32 cellular contexts compared by ENCODE assay signal in genomic region chr11:61545921-61546320, GRCh38. TPM values are rescaled to one million over a fixed set of nuclear protein-coding genes. Genes with fewer than 3 reads are reported as not detected.
"Had no signal": no experiment of that assay in that cellular context is flagged by ENCODE, and none has a peak within 500 bp of the region (broad histone marks: within the 10 kb centered on the region; RNA-seq: fewer than 3 reads in every experiment).

No MANE protein-coding gene starts in this region.

- H3K9me3 ChIP-seq: adrenal gland, body of pancreas, breast epithelium had no signal

- DNase-seq: activated B cell treated with CpG ODN at 0.5 μM for 24 hours; activated CD4-positive, alpha-beta memory T cell treated with anti-CD3 and anti-CD28 coated beads for 36 hours; activated CD4-positive, alpha-beta T cell treated with anti-CD3 and anti-CD28 coated beads for 4 hours; activated CD4-positive, alpha-beta T cell treated with anti-CD3 and anti-CD28 coated beads, Interleukin-2, amount 10 ng/mL, durations not matched to agents 24 days and 14 days; activated CD4-positive, alpha-beta T cell treated with anti-CD3 and anti-CD28 coated beads, Interleukin-2, amount 50 U/mL, for 1 hour; activated CD4-positive, alpha-beta T cell treated with anti-CD3 and anti-CD28 coated beads, Interleukin-2, amount 50 U/mL, for 4 hours; activated CD4-positive, CD25-positive, alpha-beta regulatory T cell treated with anti-CD3 and anti-CD28 coated beads, Interleukin-2, amount 50 U/mL, for 72 hours; activated CD8-positive, alpha-beta memory T cell treated with anti-CD3 and anti-CD28 coated beads, Interleukin-2, amount 50 U/mL, for 4 hours; activated CD8-positive, alpha-beta T cell treated with anti-CD3 and anti-CD28 coated beads for 36 hours; activated effector memory CD4-positive, alpha-beta T cell treated with anti-CD3 and anti-CD28 coated beads, Interleukin-2, amount 50 U/mL, for 16 hours; activated gamma-delta T cell treated with Interleukin-2 at 50 U/mL for 16 hours; activated naive CD4-positive, alpha-beta T cell; activated naive CD4-positive, alpha-beta T cell treated with anti-CD3 and anti-CD28 coated beads for 36 hours; activated naive CD4-positive, alpha-beta T cell treated with anti-CD3 and anti-CD28 coated beads, Interleukin-2, amount 50 U/mL, for 16 hours; activated naive CD8-positive, alpha-beta T cell treated with anti-CD3 and anti-CD28 coated beads for 36 hours; activated T-cell treated with anti-CD3 and anti-CD28 coated beads for 4 hours; activated T-cell treated with anti-CD3 and anti-CD28 coated beads, Interleukin-2, amount 50 U/mL, for 1 hour; activated T-cell treated with anti-CD3 and anti-CD28 coated beads, Interleukin-2, amount 50 U/mL, for 4 hours; activated T-cell treated with anti-CD3 and anti-CD28 coated beads, Interleukin-2, amount 50 U/mL, for 72 hours; adrenal gland; amniotic stem cell; aorta; body of pancreas; central memory CD4-positive, alpha-beta T cell; T-helper 9 cell had no signal

- H3K4me1 ChIP-seq: adrenal gland, body of pancreas, breast epithelium had no signal

- H3K4me3 ChIP-seq: adrenal gland, body of pancreas, breast epithelium had no signal

- H3K27me3 ChIP-seq: body of pancreas, breast epithelium had no signal

- H3K27ac ChIP-seq: adrenal gland, body of pancreas, brain microvascular endothelial cell, breast epithelium, VCaP had no signal

- H3K36me3 ChIP-seq: adrenal gland, brain microvascular endothelial cell, breast epithelium had no signal

- ATAC-seq: activated naive CD4-positive, alpha-beta T cell treated with anti-CD3 and anti-CD28 coated beads, Interleukin-2, amount 50 U/mL, for 72 hours; activated T-cell treated with anti-CD3 and anti-CD28 coated beads, Interleukin-2, amount 50 U/mL, for 4 hours; activated T-cell treated with anti-CD3 and anti-CD28 coated beads, Interleukin-2, amount 50 U/mL, for 72 hours; activated T-helper 17 cell treated with anti-CD3 and anti-CD28 coated beads, Interleukin-2, amount 50 U/mL, for 72 hours; body of pancreas had no signal

RNA-seq across cellular contexts. Expression of gene SYT7, which starts 35.0 kb away (rescaled TPM):
- total RNA-seq: activated B cell treated with CpG ODN at 0.5 μM for 24 hours; activated CD4-positive, alpha-beta memory T cell treated with anti-CD3 and anti-CD28 coated beads for 36 hours; activated CD8-positive, alpha-beta T cell treated with anti-CD3 and anti-CD28 coated beads for 36 hours; activated naive CD4-positive, alpha-beta T cell treated with anti-CD3 and anti-CD28 coated beads for 36 hours; activated naive CD4-positive, alpha-beta T cell treated with anti-CD3 and anti-CD28 coated beads, Interleukin-2, amount 50 U/mL, for 72 hours; activated naive CD8-positive, alpha-beta T cell treated with anti-CD3 and anti-CD28 coated beads for 36 hours; activated T-cell treated with anti-CD3 and anti-CD28 coated beads, Interleukin-2, amount 50 U/mL, for 72 hours had no signal

RNA-seq across cellular contexts. Expression of gene LRRC10B, which starts 37.4 kb away (rescaled TPM):
- total RNA-seq: activated B cell treated with CpG ODN at 0.5 μM for 24 hours; activated CD4-positive, alpha-beta memory T cell treated with anti-CD3 and anti-CD28 coated beads for 36 hours; activated CD8-positive, alpha-beta memory T cell treated with anti-CD3 and anti-CD28 coated beads for 36 hours; activated CD8-positive, alpha-beta T cell treated with anti-CD3 and anti-CD28 coated beads for 36 hours; activated naive CD4-positive, alpha-beta T cell treated with anti-CD3 and anti-CD28 coated beads for 36 hours; activated naive CD4-positive, alpha-beta T cell treated with anti-CD3 and anti-CD28 coated beads, Interleukin-2, amount 50 U/mL, for 72 hours; activated naive CD8-positive, alpha-beta T cell treated with anti-CD3 and anti-CD28 coated beads for 36 hours; activated T-cell treated with anti-CD3 and anti-CD28 coated beads, Interleukin-2, amount 50 U/mL, for 4 hours; activated T-cell treated with anti-CD3 and anti-CD28 coated beads, Interleukin-2, amount 50 U/mL, for 72 hours; activated T-helper 1 cell treated with anti-CD3 and anti-CD28 coated beads, Interleukin-12 subunit alpha, Interleukin-12 subunit beta, Interleukin-2, Interleukin-4 antibody, amounts not matched to agents 30 ng/mL and 10 ng/mL and 1 ng/mL, durations not matched to agents 14 hours and 24 hours and 36 hours; activated T-helper 17 cell treated with anti-CD3 and anti-CD28 coated beads, Interleukin-2, amount 50 U/mL, for 72 hours had no signal
